ENCODE assay signal across 18 cellular contexts in genomic region chr7:92811158-92811557, GRCh38. TPM values are rescaled to one million over a fixed set of nuclear protein-coding genes. Genes with fewer than 3 reads are reported as not detected.
DNase-seq lines count a peak whose midpoint lies in the region; ATAC-seq and TF ChIP-seq lines count a peak whose summit lies in the region.
"Had no signal": no experiment of that assay in that cellular context is flagged by ENCODE, and none has a peak within 500 bp of the region (broad histone marks: within the 10 kb centered on the region; RNA-seq: fewer than 3 reads in every experiment).

No MANE protein-coding gene starts in this region.

- H3K36me3 ChIP-seq in KOPT-K1 (ENCODE audit: insufficient read depth, low read length) = peaks cover 77% of the 10 kb centered on the region
- H3K36me3 ChIP-seq: neural progenitor cell had no signal

- intact Hi-C loops in activated CD4-positive, alpha-beta T cell treated with anti-CD3 and anti-CD28 coated beads, Interleukin-2, amount 10 ng/mL, durations not matched to agents 24 days and 14 days (cut with micrococcal nuclease) = no loop called here

- H3K9me3 Mint-ChIP-seq in activated CD4-positive, alpha-beta T cell treated with anti-CD3 and anti-CD28 coated beads, Interleukin-2, amount 10 ng/mL, durations not matched to agents 24 days and 14 days = peaks cover 12% of the 10 kb centered on the region
- peaks cover 16% of the 10 kb centered on the region for H3K9me3 Mint-ChIP-seq in activated CD4-positive, alpha-beta T cell treated with anti-CD3 and anti-CD28 coated beads, Interleukin-2, amount 10 ng/mL, durations not matched to agents 7 days and 5 days
- peaks cover 7% of the 10 kb centered on the region for H3K9me3 Mint-ChIP-seq in activated CD8-positive, alpha-beta T cell treated with anti-CD3 and anti-CD28 coated beads, Interleukin-2, amount 10 ng/mL, durations not matched to agents 7 days and 5 days (ENCODE audit: insufficient read depth)
- peaks cover 24% of the 10 kb centered on the region for H3K9me3 Mint-ChIP-seq in nephron progenitor cell

- CTCF ChIA-PET in activated CD4-positive, alpha-beta T cell treated with anti-CD3 and anti-CD28 coated beads, Interleukin-2, amount 10 ng/mL, durations not matched to agents 7 days and 5 days (lab: Charles Lee) = interaction anchor here (0.5 to 10.2 kb wide), 5 partner anchors 9 to 364 kb away, joined by 3 to 78 read pairs (median 5); no protein-coding TSS in a partner anchor
- CTCF ChIA-PET in activated CD8-positive, alpha-beta T cell treated with anti-CD3 and anti-CD28 coated beads, Interleukin-2, amount 10 ng/mL, durations not matched to agents 7 days and 5 days (lab: Charles Lee) = interaction anchor here (1.3 to 14.9 kb wide), 4 partner anchors 12 to 127 kb away, joined by 3 to 150 read pairs (median 5); no protein-coding TSS in a partner anchor

- peaks cover 4% of the 10 kb centered on the region for H3K9me3 ChIP-seq in KOPT-K1 (ENCODE audit: insufficient read depth, low read length, poor library complexity, severe bottlenecking)

- H3K4me1 Mint-ChIP-seq in activated CD4-positive, alpha-beta T cell treated with anti-CD3 and anti-CD28 coated beads, Interleukin-2, amount 10 ng/mL, durations not matched to agents 24 days and 14 days = peaks cover 78% of the 10 kb centered on the region
- peaks cover 79% of the 10 kb centered on the region for H3K4me1 Mint-ChIP-seq in activated CD4-positive, alpha-beta T cell treated with anti-CD3 and anti-CD28 coated beads, Interleukin-2, amount 10 ng/mL, durations not matched to agents 7 days and 5 days
- peaks cover 75% of the 10 kb centered on the region for H3K4me1 Mint-ChIP-seq in activated CD8-positive, alpha-beta T cell treated with anti-CD3 and anti-CD28 coated beads, Interleukin-2, amount 10 ng/mL, durations not matched to agents 7 days and 5 days (ENCODE audit: low read depth)
- peaks cover 32% of the 10 kb centered on the region for H3K4me1 Mint-ChIP-seq in nephron progenitor cell

- ATAC-seq in activated CD8-positive, alpha-beta T cell treated with anti-CD3 and anti-CD28 coated beads, Interleukin-2, amount 10 ng/mL, durations not matched to agents 7 days and 5 days = no peak
- ATAC-seq in HG03135 (IDR thresholded peaks at IDR 0.05; ENCODE audit: unreplicated experiment) = no peak
- ATAC-seq: foreskin keratinocyte, Right ventricle myocardium inferior had no signal

- peak overlapping the region; percentile 98 for H3K27ac ChIP-seq in KOPT-K1 (ENCODE audit: low read depth, low read length, poor library complexity, severe bottlenecking)
- H3K27ac ChIP-seq: foreskin keratinocyte, neural progenitor cell, VCaP had no signal

- H3K27me3 Mint-ChIP-seq in activated CD4-positive, alpha-beta T cell treated with anti-CD3 and anti-CD28 coated beads, Interleukin-2, amount 10 ng/mL, durations not matched to agents 24 days and 14 days = no peaks in the 10 kb centered on the region
- H3K27me3 Mint-ChIP-seq in activated CD4-positive, alpha-beta T cell treated with anti-CD3 and anti-CD28 coated beads, Interleukin-2, amount 10 ng/mL, durations not matched to agents 7 days and 5 days = no peaks in the 10 kb centered on the region
- no peaks in the 10 kb centered on the region for H3K27me3 Mint-ChIP-seq in activated CD8-positive, alpha-beta T cell treated with anti-CD3 and anti-CD28 coated beads, Interleukin-2, amount 10 ng/mL, durations not matched to agents 7 days and 5 days (ENCODE audit: low read depth)
- no peaks in the 10 kb centered on the region for H3K27me3 Mint-ChIP-seq in nephron progenitor cell (ENCODE audit: low read depth, poor library complexity)
- H3K27me3 Mint-ChIP-seq: memory B cell had no signal

- no peak for DNase-seq in activated CD4-positive, alpha-beta T cell treated with anti-CD3 and anti-CD28 coated beads, Interleukin-2, amount 10 ng/mL, durations not matched to agents 24 days and 14 days
- no peak for DNase-seq in activated CD4-positive, alpha-beta T cell treated with anti-CD3 and anti-CD28 coated beads, Interleukin-2, amount 10 ng/mL, durations not matched to agents 7 days and 5 days
- no peak for DNase-seq in activated CD8-positive, alpha-beta T cell treated with anti-CD3 and anti-CD28 coated beads, Interleukin-2, amount 10 ng/mL, durations not matched to agents 7 days and 5 days
- DNase-seq in nephron progenitor cell (no peak), NCI-H1694 (lab: John Stamatoyannopoulos, UW) (no peak)
- no peak for DNase-seq in stimulated activated CD4-positive, alpha-beta T cell treated with anti-CD3 and anti-CD28 coated beads, Interleukin-4, amount 100 ng/mL, for 24 hours
- DNase-seq: dermis blood vessel endothelial cell; foreskin keratinocyte; kidney glomerular epithelial cell; NCI-H1694 treated with DMSO at 0.1 percent for 48 hours; NCI-H345; NK-92 treated with Interleukin-12 subunit alpha and Interleukin-12 subunit beta, amount 100 ng/mL, for 24 hours had no signal

- TF ChIP-seq CTCF in nephron progenitor cell (IDR thresholded peaks at IDR 0.05) = no peak

- H3K4me3 Mint-ChIP-seq in activated CD4-positive, alpha-beta T cell treated with anti-CD3 and anti-CD28 coated beads, Interleukin-2, amount 10 ng/mL, durations not matched to agents 24 days and 14 days = peak overlapping the region; percentile 6
- no peak overlapping the region for H3K4me3 Mint-ChIP-seq in activated CD4-positive, alpha-beta T cell treated with anti-CD3 and anti-CD28 coated beads, Interleukin-2, amount 10 ng/mL, durations not matched to agents 7 days and 5 days
- no peak overlapping the region for H3K4me3 Mint-ChIP-seq in activated CD8-positive, alpha-beta T cell treated with anti-CD3 and anti-CD28 coated beads, Interleukin-2, amount 10 ng/mL, durations not matched to agents 7 days and 5 days
- H3K4me3 Mint-ChIP-seq in nephron progenitor cell = no peak overlapping the region
- H3K4me3 Mint-ChIP-seq: memory B cell, neural progenitor cell had no signal

- peaks cover 45% of the 10 kb centered on the region for H3K36me3 Mint-ChIP-seq in activated CD4-positive, alpha-beta T cell treated with anti-CD3 and anti-CD28 coated beads, Interleukin-2, amount 10 ng/mL, durations not matched to agents 24 days and 14 days (ENCODE audit: low read depth)
- H3K36me3 Mint-ChIP-seq in activated CD4-positive, alpha-beta T cell treated with anti-CD3 and anti-CD28 coated beads, Interleukin-2, amount 10 ng/mL, durations not matched to agents 7 days and 5 days (ENCODE audit: low read depth) = peaks cover 52% of the 10 kb centered on the region
- H3K36me3 Mint-ChIP-seq in activated CD8-positive, alpha-beta T cell treated with anti-CD3 and anti-CD28 coated beads, Interleukin-2, amount 10 ng/mL, durations not matched to agents 7 days and 5 days (ENCODE audit: low read depth) = peaks cover 61% of the 10 kb centered on the region
- peaks cover 39% of the 10 kb centered on the region for H3K36me3 Mint-ChIP-seq in nephron progenitor cell (ENCODE audit: low read depth)

- peak overlapping the region; percentile 99 for H3K27ac Mint-ChIP-seq in activated CD4-positive, alpha-beta T cell treated with anti-CD3 and anti-CD28 coated beads, Interleukin-2, amount 10 ng/mL, durations not matched to agents 24 days and 14 days
- no peak overlapping the region for H3K27ac Mint-ChIP-seq in activated CD4-positive, alpha-beta T cell treated with anti-CD3 and anti-CD28 coated beads, Interleukin-2, amount 10 ng/mL, durations not matched to agents 7 days and 5 days
- H3K27ac Mint-ChIP-seq in activated CD8-positive, alpha-beta T cell treated with anti-CD3 and anti-CD28 coated beads, Interleukin-2, amount 10 ng/mL, durations not matched to agents 7 days and 5 days = peak overlapping the region; percentile 31
- H3K27ac Mint-ChIP-seq in nephron progenitor cell = peak overlapping the region; percentile 90
- H3K27ac Mint-ChIP-seq: memory B cell, neural progenitor cell had no signal

- POLR2A ChIA-PET in activated CD4-positive, alpha-beta T cell treated with anti-CD3 and anti-CD28 coated beads, Interleukin-2, amount 10 ng/mL, durations not matched to agents 7 days and 5 days (lab: Charles Lee) = no interaction called here
- POLR2A ChIA-PET in activated CD8-positive, alpha-beta T cell treated with anti-CD3 and anti-CD28 coated beads, Interleukin-2, amount 10 ng/mL, durations not matched to agents 7 days and 5 days (lab: Charles Lee) = interaction anchor here (0.9 kb wide), 1 partner anchor 126 kb away, joined by 3 read pairs; no protein-coding TSS in a partner anchor

RNA-seq across cellular contexts. Expression of gene CDK6, which starts 25.2 kb away (rescaled TPM):
- 274 and 277 TPM in 2 replicates for total RNA-seq in activated CD4-positive, alpha-beta T cell treated with anti-CD3 and anti-CD28 coated beads, Interleukin-2, amount 10 ng/mL, durations not matched to agents 24 days and 14 days
- 10 to 100 TPM; 84.1 to 95.4 TPM for total RNA-seq in activated CD4-positive, alpha-beta T cell treated with anti-CD3 and anti-CD28 coated beads, Interleukin-2, amount 10 ng/mL, durations not matched to agents 7 days and 5 days
- total RNA-seq in activated CD8-positive, alpha-beta T cell treated with anti-CD3 and anti-CD28 coated beads, Interleukin-2, amount 10 ng/mL, durations not matched to agents 7 days and 5 days = 100 to 1,000 TPM; 159 to 160 TPM
